8 cellular contexts compared by ENCODE assay signal in the genomic region with DNA sequence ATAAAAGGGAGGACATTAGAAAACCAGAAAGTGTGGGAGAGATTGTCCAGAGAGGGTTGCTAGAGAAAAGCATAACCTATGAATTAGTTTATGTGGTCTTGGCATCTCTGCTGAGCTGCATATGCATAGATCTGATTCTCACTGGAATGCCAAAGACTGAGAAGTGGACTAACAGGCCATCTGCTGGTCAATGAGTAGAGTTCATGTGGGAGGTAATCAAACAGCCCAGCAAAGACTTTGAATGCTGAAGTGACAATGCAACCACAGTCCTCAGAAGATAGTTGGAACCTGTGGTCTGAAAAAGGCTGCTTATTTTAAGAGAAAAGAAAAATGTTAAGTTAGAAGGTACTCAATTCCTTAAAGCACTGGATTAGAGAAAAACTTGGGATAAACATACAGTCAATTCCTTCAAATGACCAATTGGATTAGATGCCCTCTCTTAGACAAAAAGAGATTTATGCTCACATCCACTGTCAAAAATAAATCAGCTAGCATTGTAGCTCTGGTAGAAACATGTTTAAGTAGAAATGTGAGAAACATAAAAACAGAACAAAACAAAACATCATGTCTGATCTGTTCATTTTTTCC.
DNase-seq lines count a peak whose midpoint lies in the region; ATAC-seq and TF ChIP-seq lines count a peak whose summit lies in the region.

No MANE protein-coding gene starts in this region.

- H3K9me3 Mint-ChIP-seq in Caco-2 (ENCODE audit: unreplicated experiment) (no peaks in the 10 kb centered on the region), neural crest cell (no peaks in the 10 kb centered on the region)

- H3K36me3 Mint-ChIP-seq in Caco-2 (ENCODE audit: insufficient read depth, unreplicated experiment) = no peaks in the 10 kb centered on the region
- H3K36me3 Mint-ChIP-seq in neural crest cell (ENCODE audit: low read depth) = no peaks in the 10 kb centered on the region

- in situ Hi-C loops in astrocyte of the cerebellum (cut with HindIII; ENCODE audit: low sequenced_read_pairs) = no loop called here

- intact Hi-C loops in Caco-2 (cut with micrococcal nuclease; ENCODE audit: unreplicated experiment) = loop anchor here (2.0 kb wide), 1 partner anchor 344 kb away; no protein-coding TSS in a partner anchor

- no TSS peak for BruUV-seq in Caco-2 (replicated peaks; lab: Mats Ljungman, UMichigan)

- H3K36me3 ChIP-seq in Caco-2 (ENCODE audit: control insufficient read depth, insufficient read depth, low read length) = no peaks in the 10 kb centered on the region

- H3K4me3 ChIP-seq in Caco-2 (ENCODE audit: low read depth, low read length) = no peak overlapping the region
- no peak overlapping the region for H3K4me3 ChIP-seq in astrocyte of the cerebellum (ENCODE audit: low read depth, low read length)

- peak; percentile 76 for ATAC-seq in GM21423 (IDR thresholded peaks at IDR 0.05; ENCODE audit: unreplicated experiment)

- H3K4me3 Mint-ChIP-seq in Caco-2 (ENCODE audit: unreplicated experiment) (no peak overlapping the region), neural crest cell (no peak overlapping the region)

- no peaks in the 10 kb centered on the region for H3K4me1 Mint-ChIP-seq in Caco-2 (ENCODE audit: low read depth, unreplicated experiment)
- no peaks in the 10 kb centered on the region for H3K4me1 Mint-ChIP-seq in neural crest cell

- CTCF ChIA-PET in Caco-2 (lab: Charles Lee) = no interaction called here

- H3K27ac Mint-ChIP-seq in Caco-2 (ENCODE audit: unreplicated experiment) = no peak overlapping the region
- H3K27ac Mint-ChIP-seq in neural crest cell (ENCODE audit: unreplicated experiment) = no peak overlapping the region

- TF ChIP-seq CTCF in Caco-2 (IDR thresholded peaks at IDR 0.05; ENCODE audit: insufficient read depth in 1 of 2, low read depth in 1 of 2, low read length in 1 of 2, severe bottlenecking in 1 of 2, unreplicated experiment in 1 of 2) (peak; percentile 33 to 43), astrocyte of the cerebellum (IDR thresholded peaks at IDR 0.05; ENCODE audit: low read depth, low read length, missing control alignments) (peak; percentile 56), neural crest cell (conservative IDR thresholded peaks at IDR 0.05) (peak; percentile 76)

- H3K4me1 ChIP-seq in Caco-2 = no peaks in the 10 kb centered on the region

- no peaks in the 10 kb centered on the region for H3K27me3 Mint-ChIP-seq in Caco-2 (ENCODE audit: insufficient read depth, unreplicated experiment)
- H3K27me3 Mint-ChIP-seq in neural crest cell (ENCODE audit: low read depth) = no peaks in the 10 kb centered on the region

- H3K27ac ChIP-seq in caudate nucleus (ENCODE audit: low read depth, low read length) = no peak overlapping the region

- peak in 1 of 2 experiments; percentile 12 for DNase-seq in Caco-2
- peak; percentile 51 for DNase-seq in NCI-H1105 (lab: John Stamatoyannopoulos, UW)
- DNase-seq in astrocyte of the cerebellum (ENCODE audit: low read depth) = peak; percentile 4
- no peak for DNase-seq in neural crest cell (ENCODE audit: low read depth, low spot score)
- no peak for DNase-seq in caudate nucleus (lab: John Stamatoyannopoulos, UW)
- DNase-seq in CD1c-positive myeloid dendritic cell (ENCODE audit: extremely low spot score) = no peak
- DNase-seq in AG08396 (ENCODE audit: low spot score) = no peak

- POLR2A ChIA-PET in Caco-2 (lab: Charles Lee) = no interaction called here

- no peaks in the 10 kb centered on the region for H3K9me3 ChIP-seq in Caco-2

- no peaks in the 10 kb centered on the region for H3K27me3 ChIP-seq in Caco-2 (replicated peaks; ENCODE audit: control insufficient read depth, insufficient read depth, low read length)

Comparison
In these comparisons a context has a peak if more than half of its experiments do, and no peak if none do; other contexts are left out.
1. DNase-seq: peak in NCI-H1105 (single experiment) and astrocyte of the cerebellum (single experiment); none in neural crest cell (single experiment), caudate nucleus (0 of 61), CD1c-positive myeloid dendritic cell (single experiment) and AG08396 (single experiment).
2. Peak in every context shown above with its lines, with median percentiles within 50 percentile points of each other: CTCF ChIP-seq.